ENCODE assay signal across 15 cellular contexts in the genomic region with DNA sequence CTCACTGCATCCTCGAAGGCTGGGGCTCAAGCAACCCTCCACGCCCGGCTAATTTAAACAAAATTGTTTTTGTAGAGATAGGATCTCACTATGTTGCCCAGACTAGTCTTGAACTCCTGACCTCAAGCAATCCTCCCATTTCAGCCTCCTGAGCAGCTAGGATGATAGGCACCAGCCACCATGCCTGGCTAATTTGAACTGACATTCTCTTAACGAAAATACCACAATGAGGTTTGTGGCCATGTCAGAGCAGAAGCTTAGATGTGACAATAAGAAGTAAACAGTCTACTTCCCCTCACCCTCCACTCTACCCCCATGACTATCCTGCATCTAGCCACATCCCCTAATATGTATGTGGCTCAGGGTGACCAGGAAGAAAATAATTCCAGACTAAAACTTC.
"Had no signal": no experiment of that assay in that cellular context is flagged by ENCODE, and none has a peak within 500 bp of the region (broad histone marks: within the 10 kb centered on the region; RNA-seq: fewer than 3 reads in every experiment).

No MANE protein-coding gene starts in this region.

- H3K27ac ChIP-seq: esophagus squamous epithelium, heart right ventricle, prostate gland, tibial artery had no signal

- DNase-seq: activated CD4-positive, alpha-beta T cell treated with anti-CD3 and anti-CD28 coated beads, Interleukin-2, amount 50 U/mL, for 1 hour; activated CD4-positive, CD25-positive, alpha-beta regulatory T cell treated with anti-CD3 and anti-CD28 coated beads, Interleukin-2, amount 50 U/mL, for 72 hours; amygdala; caudate nucleus; effector memory CD8-positive, alpha-beta T cell; esophagus squamous epithelium; heart right ventricle; left ventricle myocardium superior; right cardiac atrium; stimulated activated CD4-positive, alpha-beta T cell treated with anti-CD3 and anti-CD28 coated beads, Interleukin-2, amount 100 ng/mL, for 24 hours; stimulated activated naive CD8-positive, alpha-beta T cell treated with anti-CD3 and anti-CD28 coated beads, Interleukin-15, Interleukin-2, amounts not matched to agents 100 U/mL and 50 U/mL, for 24 hours; substantia nigra; T-helper 9 cell; tibial artery had no signal

- H3K4me3 ChIP-seq: esophagus squamous epithelium, heart right ventricle, prostate gland, tibial artery had no signal

- H3K9me3 ChIP-seq: esophagus squamous epithelium, prostate gland, tibial artery had no signal

- ATAC-seq: effector memory CD8-positive, alpha-beta T cell; heart right ventricle; left ventricle myocardium superior; right cardiac atrium; stimulated activated naive CD8-positive, alpha-beta T cell treated with anti-CD3 and anti-CD28 coated beads, Interleukin-15, Interleukin-2, amounts not matched to agents 100 U/mL and 50 U/mL, for 24 hours had no signal

- H3K4me1 ChIP-seq: esophagus squamous epithelium, prostate gland, tibial artery had no signal
